ENCODE assay signal across 8 cellular contexts in genomic region chr17:36705651-36706436, GRCh38.
A peak's percentile ranks its signal among the peaks of the same experiment; 100 is the strongest.
DNase-seq lines count a peak whose midpoint lies in the region; ATAC-seq, FAIRE-seq and TF ChIP-seq lines count a peak whose summit lies in the region.

No MANE protein-coding gene starts in this region.

- H3K9me3 ChIP-seq in HCT116 (ENCODE audit: control insufficient read depth in 1 of 2, insufficient read depth in 1 of 2, low read depth in 1 of 2, low read length in 2 of 2) (no peaks in the 10 kb centered on the region), pancreas (no peaks in the 10 kb centered on the region)

- H3K4me3 ChIP-seq in HCT116 (replicated peaks in 1 of 2; ENCODE audit: low read depth in 1 of 2, low read length in 2 of 2) (no peak overlapping the region), pancreas (no peak overlapping the region)

- ATAC-seq in HCT116 (peak; percentile 95), pancreas (peak in 3 of 4 donors; percentile 73 to 79 (median 79)), HG03025 (IDR thresholded peaks at IDR 0.05; ENCODE audit: low FRiP score, unreplicated experiment) (no peak), HG02938 (IDR thresholded peaks at IDR 0.05; ENCODE audit: unreplicated experiment) (no peak)

- no peak for FAIRE-seq in pancreas (lab: Jason Lieb, UNC)

- H3K27me3 ChIP-seq in HCT116 (ENCODE audit: insufficient read depth, low read length) (peaks cover 2% of the 10 kb centered on the region; the same call in 1 of the 2 replicates), pancreas (no peaks in the 10 kb centered on the region)

- H3K79me2 ChIP-seq in HCT116 (ENCODE audit: insufficient read depth, low read length), result no peaks in the 10 kb centered on the region

- H3K9me2 ChIP-seq in HCT116 (ENCODE audit: insufficient read depth), result no peaks in the 10 kb centered on the region

- intact Hi-C loops in HCT116 (cut with micrococcal nuclease), result loop anchor here (2.0 to 10.0 kb wide), 2 partner anchors 79 to 341 kb away; no protein-coding TSS in a partner anchor
- intact Hi-C loops in pancreas (cut with DNase I), result loop anchor here in 1 of 3 donors (10.0 kb wide), 1 partner anchor 339 kb away; no protein-coding TSS in a partner anchor

- H3K36me3 Mint-ChIP-seq in endothelial cell (ENCODE audit: low read depth, unreplicated experiment), result no peaks in the 10 kb centered on the region

- no peaks in the 10 kb centered on the region for H4K20me1 ChIP-seq in HCT116 (ENCODE audit: insufficient read depth)

- peak; percentile 82 for TF ChIP-seq RAD21 in HCT116 (IDR thresholded peaks at IDR 0.05; ENCODE audit: low read depth)

- no peak overlapping the region for H3K27ac ChIP-seq in HCT116 (ENCODE audit: low read depth, low read length)
- no peak overlapping the region for H3K27ac ChIP-seq in pancreas

- no peaks in the 10 kb centered on the region for H3K9me3 Mint-ChIP-seq in endothelial cell (ENCODE audit: unreplicated experiment)

- DNase-seq in CD1c-positive myeloid dendritic cell (ENCODE audit: extremely low spot score) (peak; percentile 36), HCT116 (ENCODE audit: low read depth, low spot score) (peak; percentile 18), NCI-H526 treated with DMSO at 0.1 percent for 48 hours (lab: John Stamatoyannopoulos, UW) (peak; percentile 16), endothelial cell (ENCODE audit: low spot score) (peak; percentile 60), pancreas (peak in 3 of 6 donors; percentile 47 to 68 (median 48))
- peak; percentile 55 to 64 for DNase-seq in activated CD4-positive, alpha-beta T cell treated with anti-CD3 and anti-CD28 coated beads, Interleukin-2, amount 50 U/mL, for 48 hours

- peak; percentile 65 to 90 (median 85); a peak in 5 of 6 replicates for TF ChIP-seq CTCF in HCT116 (IDR thresholded peaks at IDR 0.05 in 2 of 3, conservative IDR thresholded peaks at IDR 0.05 in 1 of 3; ENCODE audit: borderline replicate concordance in 1 of 3, insufficient read depth in 1 of 3, low read depth in 2 of 3, low read length in 2 of 3)
- TF ChIP-seq CTCF in endothelial cell (IDR thresholded peaks at IDR 0.05; ENCODE audit: unreplicated experiment), result peak; percentile 64
- TF ChIP-seq CTCF in pancreas (IDR thresholded peaks at IDR 0.05), result peak in 3 of 4 donors; percentile 25 to 55 (median 41)

- CTCF ChIA-PET in HCT116 (lab: Charles Lee), result interaction anchor here (1.0 to 2.6 kb wide), 3 partner anchors 50 to 342 kb away, joined by 3 to 17 read pairs (median 5); no protein-coding TSS in a partner anchor

- TF ChIP-seq POLR2A in HCT116 (IDR thresholded peaks at IDR 0.05; ENCODE audit: borderline replicate concordance, extremely low read depth, insufficient read depth, insufficient read length), result no peak

- H3K4me2 ChIP-seq in HCT116 (ENCODE audit: low read length), result no peak overlapping the region

- no peak overlapping the region for H3K27ac Mint-ChIP-seq in endothelial cell (ENCODE audit: unreplicated experiment)

- no peaks in the 10 kb centered on the region for H3K4me1 ChIP-seq in HCT116 (ENCODE audit: control insufficient read depth in 1 of 2, insufficient read depth in 2 of 2, low read length in 2 of 2)
- H3K4me1 ChIP-seq in pancreas, result no peaks in the 10 kb centered on the region

- H3K4me1 Mint-ChIP-seq in endothelial cell (ENCODE audit: unreplicated experiment), result no peaks in the 10 kb centered on the region

- RAD21 ChIA-PET in HCT116 (lab: Charles Lee; ENCODE audit: low non-redundant PET in 1 of 2, low total read pairs in 2 of 2, uncharacterized antibody in 2 of 2, unreplicated experiment in 2 of 2), result interaction anchor here (0.6 to 1.2 kb wide), 4 partner anchors 49 to 342 kb away, joined by 3 to 4 read pairs (median 4); no protein-coding TSS in a partner anchor

- no peak overlapping the region for H3K4me3 Mint-ChIP-seq in endothelial cell (ENCODE audit: unreplicated experiment)

- H3K36me3 ChIP-seq in HCT116 (ENCODE audit: control insufficient read depth in 1 of 2, insufficient read depth in 2 of 2, low read length in 2 of 2), result no peaks in the 10 kb centered on the region
- no peaks in the 10 kb centered on the region for H3K36me3 ChIP-seq in pancreas

- H2AFZ ChIP-seq in HCT116 (ENCODE audit: low read depth, low read length, poor library complexity, severe bottlenecking), result no peak overlapping the region

- no peak overlapping the region for H3K9ac ChIP-seq in HCT116 (ENCODE audit: low read length)

- POLR2A ChIA-PET in HCT116 (lab: Charles Lee), result no interaction called here

- no TSS peak for BruUV-seq in HCT116 (replicated peaks; lab: Mats Ljungman, UMichigan)

- H3K27me3 Mint-ChIP-seq in endothelial cell (ENCODE audit: unreplicated experiment), result peaks cover 10% of the 10 kb centered on the region

- 35 to 47% methylated on average over 18 of the region's 18 CpGs for WGBS in pancreas, 2 donors

TF ChIP-seq in HCT116, 20 proteins besides CTCF, POLR2A, EP300 and RAD21:
- no peak for TF ChIP-seq FOSL1 (IDR thresholded peaks at IDR 0.05; ENCODE audit: low read depth)
- no peak for TF ChIP-seq EZH2 (IDR thresholded peaks at IDR 0.05)
- no peak for TF ChIP-seq ELF1 (IDR thresholded peaks at IDR 0.05; ENCODE audit: borderline replicate concordance, low read depth)
- TF ChIP-seq ATF3 (IDR thresholded peaks at IDR 0.05), result no peak
- TF ChIP-seq, protein P1, sequence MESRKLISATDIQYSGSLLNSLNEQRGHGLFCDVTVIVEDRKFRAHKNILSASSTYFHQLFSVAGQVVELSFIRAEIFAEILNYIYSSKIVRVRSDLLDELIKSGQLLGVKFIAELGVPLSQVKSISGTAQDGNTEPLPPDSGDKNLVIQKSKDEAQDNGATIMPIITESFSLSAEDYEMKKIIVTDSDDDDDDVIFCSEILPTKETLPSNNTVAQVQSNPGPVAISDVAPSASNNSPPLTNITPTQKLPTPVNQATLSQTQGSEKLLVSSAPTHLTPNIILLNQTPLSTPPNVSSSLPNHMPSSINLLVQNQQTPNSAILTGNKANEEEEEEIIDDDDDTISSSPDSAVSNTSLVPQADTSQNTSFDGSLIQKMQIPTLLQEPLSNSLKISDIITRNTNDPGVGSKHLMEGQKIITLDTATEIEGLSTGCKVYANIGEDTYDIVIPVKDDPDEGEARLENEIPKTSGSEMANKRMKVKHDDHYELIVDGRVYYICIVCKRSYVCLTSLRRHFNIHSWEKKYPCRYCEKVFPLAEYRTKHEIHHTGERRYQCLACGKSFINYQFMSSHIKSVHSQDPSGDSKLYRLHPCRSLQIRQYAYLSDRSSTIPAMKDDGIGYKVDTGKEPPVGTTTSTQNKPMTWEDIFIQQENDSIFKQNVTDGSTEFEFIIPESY (IDR thresholded peaks at IDR 0.05; ENCODE audit: extremely low read depth, insufficient replicate concordance, low read length), result no peak
- no peak for TF ChIP-seq POLR2AphosphoS5 (IDR thresholded peaks at IDR 0.05; ENCODE audit: low read depth, low read length)
- TF ChIP-seq EZH2phosphoT487 (IDR thresholded peaks at IDR 0.05; ENCODE audit: borderline replicate concordance), result no peak
- no peak for TF ChIP-seq MAX (IDR thresholded peaks at IDR 0.05)
- no peak for TF ChIP-seq CEBPB (IDR thresholded peaks at IDR 0.05; ENCODE audit: low read depth)
- no peak for TF ChIP-seq YY1 (IDR thresholded peaks at IDR 0.05; ENCODE audit: extremely low read depth, insufficient replicate concordance, low read depth, low read length)
- no peak for TF ChIP-seq CBX3 (IDR thresholded peaks at IDR 0.05; ENCODE audit: low read depth)
- TF ChIP-seq ZFX (IDR thresholded peaks at IDR 0.05), result no peak
- TF ChIP-seq, protein P2, sequence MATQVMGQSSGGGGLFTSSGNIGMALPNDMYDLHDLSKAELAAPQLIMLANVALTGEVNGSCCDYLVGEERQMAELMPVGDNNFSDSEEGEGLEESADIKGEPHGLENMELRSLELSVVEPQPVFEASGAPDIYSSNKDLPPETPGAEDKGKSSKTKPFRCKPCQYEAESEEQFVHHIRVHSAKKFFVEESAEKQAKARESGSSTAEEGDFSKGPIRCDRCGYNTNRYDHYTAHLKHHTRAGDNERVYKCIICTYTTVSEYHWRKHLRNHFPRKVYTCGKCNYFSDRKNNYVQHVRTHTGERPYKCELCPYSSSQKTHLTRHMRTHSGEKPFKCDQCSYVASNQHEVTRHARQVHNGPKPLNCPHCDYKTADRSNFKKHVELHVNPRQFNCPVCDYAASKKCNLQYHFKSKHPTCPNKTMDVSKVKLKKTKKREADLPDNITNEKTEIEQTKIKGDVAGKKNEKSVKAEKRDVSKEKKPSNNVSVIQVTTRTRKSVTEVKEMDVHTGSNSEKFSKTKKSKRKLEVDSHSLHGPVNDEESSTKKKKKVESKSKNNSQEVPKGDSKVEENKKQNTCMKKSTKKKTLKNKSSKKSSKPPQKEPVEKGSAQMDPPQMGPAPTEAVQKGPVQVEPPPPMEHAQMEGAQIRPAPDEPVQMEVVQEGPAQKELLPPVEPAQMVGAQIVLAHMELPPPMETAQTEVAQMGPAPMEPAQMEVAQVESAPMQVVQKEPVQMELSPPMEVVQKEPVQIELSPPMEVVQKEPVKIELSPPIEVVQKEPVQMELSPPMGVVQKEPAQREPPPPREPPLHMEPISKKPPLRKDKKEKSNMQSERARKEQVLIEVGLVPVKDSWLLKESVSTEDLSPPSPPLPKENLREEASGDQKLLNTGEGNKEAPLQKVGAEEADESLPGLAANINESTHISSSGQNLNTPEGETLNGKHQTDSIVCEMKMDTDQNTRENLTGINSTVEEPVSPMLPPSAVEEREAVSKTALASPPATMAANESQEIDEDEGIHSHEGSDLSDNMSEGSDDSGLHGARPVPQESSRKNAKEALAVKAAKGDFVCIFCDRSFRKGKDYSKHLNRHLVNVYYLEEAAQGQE (IDR thresholded peaks at IDR 0.05; ENCODE audit: low read depth), result no peak
- no peak for TF ChIP-seq TCF7L2 (IDR thresholded peaks at IDR 0.05; ENCODE audit: borderline replicate concordance, extremely low read depth, insufficient read depth, insufficient read length)
- TF ChIP-seq SRF (IDR thresholded peaks at IDR 0.05; ENCODE audit: low read depth), result no peak
- no peak for TF ChIP-seq SP1 (IDR thresholded peaks at IDR 0.05; ENCODE audit: low read depth)
- TF ChIP-seq SIN3A (IDR thresholded peaks at IDR 0.05; ENCODE audit: low read depth), result no peak
- TF ChIP-seq EGR1 (IDR thresholded peaks at IDR 0.05; ENCODE audit: low read depth), result no peak
- TF ChIP-seq JUND (IDR thresholded peaks at IDR 0.05), result no peak
- TF ChIP-seq ZNF274 (IDR thresholded peaks at IDR 0.05; ENCODE audit: low read depth, low read length), result no peak

Comparison
In these comparisons a context has a peak if more than half of its experiments do, and no peak if none do; other contexts are left out.
1. ATAC-seq: peak in HCT116 (single experiment) and pancreas (3 of 4); none in HG03025 (single experiment) and HG02938 (single experiment).
2. Peak in every context shown above with its lines, with median percentiles within 50 percentile points of each other: CTCF ChIP-seq.